ENCODE assay signal across 1 cellular context in genomic region chr9:33227741-33228140, GRCh38.
TF ChIP-seq lines count a peak whose summit lies in the region.

No MANE protein-coding gene starts in this region.

TF ChIP-seq in H1, 55 proteins besides CTCF, POLR2A, EP300 and RAD21:
- TF ChIP-seq ASH2L (IDR thresholded peaks at IDR 0.05; ENCODE audit: low read length) (no peak), BCL11A (IDR thresholded peaks at IDR 0.05; ENCODE audit: low read depth in 2 of 2, low read length in 2 of 2) (no peak), GTF2F1 (IDR thresholded peaks at IDR 0.05; ENCODE audit: borderline replicate concordance, low read depth, low read length) (no peak), MAX (IDR thresholded peaks at IDR 0.05) (no peak), RNF2 (IDR thresholded peaks at IDR 0.05; ENCODE audit: borderline replicate concordance, low read depth, low read length, missing control alignments, poor library complexity, severe bottlenecking) (no peak), NANOG (IDR thresholded peaks at IDR 0.05; ENCODE audit: insufficient read depth, low read depth, low read length, poor library complexity, severe bottlenecking) (no peak), POU5F1 (IDR thresholded peaks at IDR 0.05; ENCODE audit: low read depth, low read length) (no peak), CREB1 (IDR thresholded peaks at IDR 0.05) (no peak)
